ENCODE assay signal across 10 cellular contexts in the genomic region with DNA sequence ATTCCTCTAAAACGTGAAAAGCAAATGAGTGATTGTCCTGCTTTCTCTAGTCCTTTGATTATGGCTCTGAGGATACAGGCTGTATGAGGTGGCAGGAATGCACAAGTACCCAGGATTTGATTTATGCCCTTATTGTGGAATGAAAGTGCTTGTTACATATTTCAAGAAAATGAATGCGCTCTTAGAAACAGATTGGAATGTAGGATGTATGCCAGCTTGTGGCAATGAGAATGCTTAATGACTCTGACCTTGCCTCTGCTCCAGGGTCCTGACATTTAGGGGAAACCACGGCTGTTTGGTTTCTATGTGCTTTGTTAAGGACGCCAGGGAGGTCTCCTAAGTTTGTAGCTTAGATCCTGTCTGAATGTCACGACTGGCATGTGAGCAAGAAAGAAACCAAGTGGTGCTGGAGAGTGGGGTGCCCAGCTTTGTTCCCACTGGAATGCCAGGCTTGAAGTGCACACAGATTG. TPM values are rescaled to one million over a fixed set of nuclear protein-coding genes. Genes with fewer than 3 reads are reported as not detected.
DNase-seq lines count a peak whose midpoint lies in the region; ATAC-seq and TF ChIP-seq lines count a peak whose summit lies in the region.
"Had no signal": no experiment of that assay in that cellular context is flagged by ENCODE, and none has a peak within 500 bp of the region (broad histone marks: within the 10 kb centered on the region; RNA-seq: fewer than 3 reads in every experiment).

No MANE protein-coding gene starts in this region.

- no peak overlapping the region for H3K4me3 ChIP-seq in fibroblast of mammary gland (ENCODE audit: control insufficient read depth, low read depth, low read length)

- H3K4me3 Mint-ChIP-seq in activated T-cell treated with anti-CD3 and anti-CD28 coated beads, Interleukin-2, amount 50 U/mL, for 4 hours = peak overlapping the region; percentile 99
- H3K4me3 Mint-ChIP-seq in stimulated activated naive CD8-positive, alpha-beta T cell treated with anti-CD3 and anti-CD28 coated beads, Interleukin-15, amount 100 ng/mL, for 72 hours = peak overlapping the region; percentile 62 to 100

- no peaks in the 10 kb centered on the region for H3K9me3 Mint-ChIP-seq in activated T-cell treated with anti-CD3 and anti-CD28 coated beads, Interleukin-2, amount 50 U/mL, for 4 hours
- H3K9me3 Mint-ChIP-seq in stimulated activated naive CD8-positive, alpha-beta T cell treated with anti-CD3 and anti-CD28 coated beads, Interleukin-15, amount 100 ng/mL, for 72 hours = no peaks in the 10 kb centered on the region

- no peak for DNase-seq in activated T-cell treated with anti-CD3 and anti-CD28 coated beads, Interleukin-2, amount 50 U/mL, for 4 hours
- no peak for DNase-seq in activated T-cell treated with anti-CD3 and anti-CD28 coated beads for 4 hours
- DNase-seq in fibroblast of mammary gland (ENCODE audit: low read depth) = peak; percentile 49
- no peak for DNase-seq in stimulated activated naive CD8-positive, alpha-beta T cell treated with anti-CD3 and anti-CD28 coated beads, Interleukin-15, amount 100 ng/mL, for 72 hours
- DNase-seq in stimulated activated CD4-positive, alpha-beta T cell treated with anti-CD3 and anti-CD28 coated beads, Interleukin-4, amount 100 ng/mL, for 1 hour = no peak
- no peak for DNase-seq in anterior cingulate cortex (lab: John Stamatoyannopoulos, UW)
- DNase-seq: islet precursor cell, NCI-H446 treated with DMSO at 0.1 percent for 48 hours had no signal

- H3K27me3 Mint-ChIP-seq in activated T-cell treated with anti-CD3 and anti-CD28 coated beads, Interleukin-2, amount 50 U/mL, for 4 hours (ENCODE audit: low read depth) = no peaks in the 10 kb centered on the region
- H3K27me3 Mint-ChIP-seq in stimulated activated naive CD8-positive, alpha-beta T cell treated with anti-CD3 and anti-CD28 coated beads, Interleukin-15, amount 100 ng/mL, for 72 hours = no peaks in the 10 kb centered on the region

- peaks cover 58% of the 10 kb centered on the region for H3K36me3 Mint-ChIP-seq in activated T-cell treated with anti-CD3 and anti-CD28 coated beads, Interleukin-2, amount 50 U/mL, for 4 hours (ENCODE audit: insufficient read depth)

- TF ChIP-seq CTCF in VCaP (conservative IDR thresholded peaks at IDR 0.05) (no peak), fibroblast of mammary gland (conservative IDR thresholded peaks at IDR 0.05; ENCODE audit: control insufficient read depth, insufficient read depth, low read depth, low read length) (no peak)

- no peak for ATAC-seq in activated T-cell treated with anti-CD3 and anti-CD28 coated beads, Interleukin-2, amount 50 U/mL, for 4 hours
- ATAC-seq in stimulated activated naive CD8-positive, alpha-beta T cell treated with anti-CD3 and anti-CD28 coated beads, Interleukin-15, amount 100 ng/mL, for 72 hours = no peak
- ATAC-seq in HG02759 (IDR thresholded peaks at IDR 0.05; ENCODE audit: unreplicated experiment) = no peak

- peaks cover 67% of the 10 kb centered on the region for H3K4me1 Mint-ChIP-seq in activated T-cell treated with anti-CD3 and anti-CD28 coated beads, Interleukin-2, amount 50 U/mL, for 4 hours (ENCODE audit: low read depth)
- peaks cover 89% of the 10 kb centered on the region for H3K4me1 Mint-ChIP-seq in stimulated activated naive CD8-positive, alpha-beta T cell treated with anti-CD3 and anti-CD28 coated beads, Interleukin-15, amount 100 ng/mL, for 72 hours

- H3K27ac ChIP-seq in VCaP = peak overlapping the region; percentile 94

- peak overlapping the region in 1 of 2 donors; percentile 74 for H3K27ac Mint-ChIP-seq in stimulated activated naive CD8-positive, alpha-beta T cell treated with anti-CD3 and anti-CD28 coated beads, Interleukin-15, amount 100 ng/mL, for 72 hours

RNA-seq across cellular contexts. Expression of a gene that starts 22.0 kb away (rescaled TPM):
- total RNA-seq in activated T-cell treated with anti-CD3 and anti-CD28 coated beads, Interleukin-2, amount 50 U/mL, for 4 hours = not detected

RNA-seq across cellular contexts. Expression of a gene that starts 23.8 kb away (rescaled TPM):
- not detected for total RNA-seq in activated T-cell treated with anti-CD3 and anti-CD28 coated beads, Interleukin-2, amount 50 U/mL, for 4 hours

RNA-seq across cellular contexts. Expression of a gene that starts 24.3 kb away (rescaled TPM):
- total RNA-seq in activated T-cell treated with anti-CD3 and anti-CD28 coated beads, Interleukin-2, amount 50 U/mL, for 4 hours = not detected
